8 cellular contexts compared by ENCODE assay signal in the genomic region with DNA sequence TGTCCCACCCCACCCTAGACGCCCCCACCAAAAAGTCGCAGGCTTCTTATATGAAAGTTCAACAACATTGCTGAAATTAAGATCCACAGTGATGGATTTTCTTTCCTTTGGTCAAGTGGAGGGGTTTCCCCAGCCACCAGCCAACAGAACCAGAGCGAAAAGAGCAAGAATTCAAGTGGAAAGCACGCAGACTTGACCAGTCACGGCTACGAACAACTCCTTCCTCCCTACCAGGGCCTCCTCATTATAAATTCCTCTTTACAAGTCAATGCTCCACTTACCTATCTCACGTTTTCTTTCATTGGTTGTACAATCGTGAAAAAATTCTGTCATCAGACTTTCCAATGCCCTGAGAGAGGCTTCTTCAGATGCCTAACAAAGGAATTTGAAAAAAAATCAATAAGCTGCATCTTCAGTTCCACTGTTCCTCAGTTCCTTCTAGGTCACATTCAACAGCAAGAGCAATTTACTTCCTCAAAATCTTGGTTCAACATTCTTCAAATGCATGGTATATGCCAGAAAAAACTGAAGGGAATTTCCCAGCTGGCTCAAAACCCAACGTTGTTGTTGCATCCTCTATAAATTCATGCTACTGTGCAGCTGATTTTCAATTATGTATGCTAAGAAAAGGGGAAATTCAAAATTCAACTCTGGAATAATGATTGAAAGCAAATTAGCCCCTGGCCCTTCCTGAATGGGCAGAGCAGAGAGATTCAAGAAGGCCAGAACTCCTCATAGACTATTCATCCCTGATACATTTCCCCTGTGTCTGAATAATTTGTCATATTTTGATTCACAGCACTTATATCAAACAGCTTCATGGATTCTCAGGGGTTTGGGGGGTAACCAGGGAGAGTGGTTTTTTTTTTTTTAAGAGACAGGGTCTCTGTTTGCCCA. TPM values are rescaled to one million over a fixed set of nuclear protein-coding genes. Genes with fewer than 3 reads are reported as not detected.
A peak's percentile ranks its signal among the peaks of the same experiment; 100 is the strongest.
DNase-seq lines count a peak whose midpoint lies in the region; ATAC-seq and TF ChIP-seq lines count a peak whose summit lies in the region.

No MANE protein-coding gene starts in this region.

- H3K27ac Mint-ChIP-seq in activated T-helper 17 cell treated with anti-CD3 and anti-CD28 coated beads, Interleukin-2, amount 50 U/mL, for 72 hours = peak overlapping the region; percentile 93

- H3K4me3 ChIP-seq in AG10803 (ENCODE audit: low read length) = no peak overlapping the region

- H3K4me3 Mint-ChIP-seq in activated T-helper 17 cell treated with anti-CD3 and anti-CD28 coated beads, Interleukin-2, amount 50 U/mL, for 72 hours = peak overlapping the region; percentile 82

- no peaks in the 10 kb centered on the region for H3K9me3 Mint-ChIP-seq in activated T-helper 17 cell treated with anti-CD3 and anti-CD28 coated beads, Interleukin-2, amount 50 U/mL, for 72 hours

- peaks cover 61% of the 10 kb centered on the region for H3K4me1 Mint-ChIP-seq in activated T-helper 17 cell treated with anti-CD3 and anti-CD28 coated beads, Interleukin-2, amount 50 U/mL, for 72 hours

- H3K27me3 Mint-ChIP-seq in activated T-helper 17 cell treated with anti-CD3 and anti-CD28 coated beads, Interleukin-2, amount 50 U/mL, for 72 hours = no peaks in the 10 kb centered on the region

- no peak for TF ChIP-seq CTCF in AG10803 (conservative IDR thresholded peaks at IDR 0.05; ENCODE audit: low read length)

- ATAC-seq in HG02610 (IDR thresholded peaks at IDR 0.05; ENCODE audit: unreplicated experiment) = peak; percentile 52
- ATAC-seq in activated T-helper 17 cell treated with anti-CD3 and anti-CD28 coated beads, Interleukin-2, amount 50 U/mL, for 72 hours (replicated peaks) = no peak

- DNase-seq in AG10803 (ENCODE audit: low read depth) (peak; percentile 69), lung microvascular endothelial cell (ENCODE audit: low read depth in 2 of 2) (peak; percentile 33 to 47), NCI-H345 (lab: John Stamatoyannopoulos, UW) (no peak), KG1 (lab: John Stamatoyannopoulos, UW) (no peak), NCI-H1694 (lab: John Stamatoyannopoulos, UW) (no peak), NCI-H774 (lab: John Stamatoyannopoulos, UW) (no peak)

- peaks cover 98% of the 10 kb centered on the region for H3K36me3 Mint-ChIP-seq in activated T-helper 17 cell treated with anti-CD3 and anti-CD28 coated beads, Interleukin-2, amount 50 U/mL, for 72 hours (ENCODE audit: low read depth)

RNA-seq across cellular contexts. Expression of gene XPO6, which starts 30.9 kb away (rescaled TPM):
- 100 to 1,000 TPM; 238 to 263 TPM for total RNA-seq in activated T-helper 17 cell treated with anti-CD3 and anti-CD28 coated beads, Interleukin-2, amount 50 U/mL, for 72 hours
- 57.1 and 61.5 TPM in 2 replicates for total RNA-seq in lung microvascular endothelial cell

Comparison
In these comparisons a context has a peak if more than half of its experiments do, and no peak if none do; other contexts are left out.
1. DNase-seq: peak in AG10803 (single experiment) and lung microvascular endothelial cell (2 of 2); none in NCI-H345 (single experiment), KG1 (single experiment), NCI-H1694 (single experiment) and NCI-H774 (single experiment).